In the genomic region with DNA sequence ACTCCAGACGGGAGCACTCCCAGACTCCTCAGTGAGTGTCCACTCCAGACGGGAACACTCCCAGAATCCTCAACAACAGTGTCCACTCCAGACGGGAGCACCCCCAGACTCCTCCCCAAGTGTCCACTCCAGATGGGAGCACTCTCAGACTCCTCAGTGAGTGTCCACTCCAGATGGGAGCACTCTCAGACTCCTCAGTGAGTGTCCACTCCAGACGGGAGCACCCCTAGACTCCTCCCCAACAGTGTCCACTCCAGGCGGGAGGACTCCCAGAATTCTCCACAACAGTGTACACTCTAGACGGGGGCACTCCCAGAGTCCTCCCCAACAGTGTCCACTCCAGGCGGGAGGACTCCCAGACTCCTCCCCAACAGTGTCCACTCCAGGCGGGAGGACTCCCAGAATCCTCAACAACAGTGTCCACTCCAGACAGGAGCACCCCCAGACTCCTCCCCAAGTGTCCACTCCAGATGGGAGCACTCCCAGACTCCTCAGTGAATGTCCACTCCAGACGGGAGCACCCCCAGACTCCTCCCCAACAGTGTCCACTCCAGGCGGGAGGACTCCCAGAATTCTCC, we compare ENCODE assay signal across 3 cellular contexts.
TF ChIP-seq lines count a peak whose summit lies in the region.

No MANE protein-coding gene starts in this region.

TF ChIP-seq in WTC11, 78 proteins besides CTCF, POLR2A, EP300 and RAD21:
- peak; percentile 92 for TF ChIP-seq ZNF263 (CRISPR knock-in tag; IDR thresholded peaks at IDR 0.05; ENCODE audit: low read depth)

TF ChIP-seq in H1, 55 proteins besides CTCF, POLR2A, EP300 and RAD21:
- peak; percentile 82 for TF ChIP-seq ASH2L (IDR thresholded peaks at IDR 0.05; ENCODE audit: low read length)

TF ChIP-seq in HepG2, 621 proteins besides CTCF, POLR2A, EP300 and RAD21:
- TF ChIP-seq ASH2L (IDR thresholded peaks at IDR 0.05; ENCODE audit: insufficient read length, low read depth, low read length) (peak; percentile 69), ZNF263 (CRISPR knock-in tag; IDR thresholded peaks at IDR 0.05) (peak; percentile 94)
